8 cellular contexts compared by ENCODE assay signal in genomic region chr1:39104158-39105060, GRCh38.
DNase-seq lines count a peak whose midpoint lies in the region; ATAC-seq and TF ChIP-seq lines count a peak whose summit lies in the region.

No MANE protein-coding gene starts in this region.

- in situ Hi-C loops in transverse colon (cut with MboI; ENCODE audit: low pct_ligation_motif_present in 1 of 4, low pct_unique_long_range_greater_than_20kb in 1 of 4, low sequenced_read_pairs in 3 of 4): loop anchor here (5.0 to 10.0 kb wide), 5 partner anchors 80 to 430 kb away; no protein-coding TSS in a partner anchor

- peak overlapping the region; percentile 92 to 97 (median 96) for H3K27ac ChIP-seq in transverse colon

- H3K9me3 ChIP-seq in transverse colon: no peaks in the 10 kb centered on the region

- no peaks in the 10 kb centered on the region for H3K27me3 ChIP-seq in transverse colon

- no peak for ATAC-seq in HG03432 (IDR thresholded peaks at IDR 0.05; ENCODE audit: unreplicated experiment)
- no peak for ATAC-seq in HG02642 (IDR thresholded peaks at IDR 0.05; ENCODE audit: poor library complexity, unreplicated experiment)

- H3K27ac Mint-ChIP-seq in Calu3 (ENCODE audit: unreplicated experiment) (no peak overlapping the region), chondrocyte (ENCODE audit: unreplicated experiment) (peak overlapping the region; percentile 95)

- CTCF ChIA-PET in Calu3 (lab: Charles Lee): interaction anchor here (0.8 to 3.2 kb wide), 3 partner anchors 28 to 88 kb away, joined by 3 to 20 read pairs (median 4); no protein-coding TSS in a partner anchor

- H3K4me3 Mint-ChIP-seq in Calu3 (ENCODE audit: low read depth, unreplicated experiment) (no peak overlapping the region), chondrocyte (ENCODE audit: unreplicated experiment) (peak overlapping the region; percentile 75)

- no peaks in the 10 kb centered on the region for H3K36me3 ChIP-seq in transverse colon

- H3K9me3 Mint-ChIP-seq in Calu3 (ENCODE audit: low read depth, unreplicated experiment) (no peaks in the 10 kb centered on the region), chondrocyte (ENCODE audit: low read depth) (no peaks in the 10 kb centered on the region)

- TF ChIP-seq CTCF in Calu3 (IDR thresholded peaks at IDR 0.05; ENCODE audit: unreplicated experiment) (no peak), chondrocyte (IDR thresholded peaks at IDR 0.05) (no peak), lower leg skin (IDR thresholded peaks at IDR 0.05) (no peak), transverse colon (IDR thresholded peaks at IDR 0.05) (no peak)

- H3K4me1 Mint-ChIP-seq in Calu3 (ENCODE audit: low read depth, unreplicated experiment): peaks cover 30% of the 10 kb centered on the region
- H3K4me1 Mint-ChIP-seq in chondrocyte (ENCODE audit: low read depth): peaks cover 31% of the 10 kb centered on the region

- DNase-seq in Calu3 (peak; percentile 44), NCI-H1092 treated with DMSO at 0.1 percent for 48 hours (lab: John Stamatoyannopoulos, UW) (peak; percentile 80), chondrocyte (ENCODE audit: low spot score) (no peak), lower leg skin (ENCODE audit: low spot score in 2 of 2) (no peak), transverse colon (peak; percentile 34), LoVo (ENCODE audit: low spot score) (no peak)

- TF ChIP-seq EP300 in transverse colon (IDR thresholded peaks at IDR 0.05; ENCODE audit: low read depth): no peak

- H3K4me3 ChIP-seq in lower leg skin (ENCODE audit: low read depth, poor library complexity, severe bottlenecking) (peak overlapping the region; percentile 77), transverse colon (peak overlapping the region; percentile 25 to 89 (median 80))

- H3K27me3 Mint-ChIP-seq in Calu3 (ENCODE audit: unreplicated experiment) (no peaks in the 10 kb centered on the region), chondrocyte (ENCODE audit: low read depth) (no peaks in the 10 kb centered on the region)

- peaks cover 16 to 59% (median 25%) of the 10 kb centered on the region in 4 donors for H3K4me1 ChIP-seq in transverse colon

- WGBS in lower leg skin, 2 donors: 24% methylated on average over 21 to 25 of the region's 25 CpGs
- WGBS in transverse colon (ENCODE audit: low coverage in 1 of 2), 2 donors: 43 to 77% methylated on average over 7 to 25 of the region's 25 CpGs

- intact Hi-C loops in Calu3 (cut with micrococcal nuclease; ENCODE audit: unreplicated experiment): loop anchor here (5.0 kb wide), 1 partner anchor 68 kb away; no protein-coding TSS in a partner anchor
- intact Hi-C loops in lower leg skin (cut with DNase I; ENCODE audit: low total_unique reads): loop anchor here (10.0 kb wide), 1 partner anchor 90 kb away; no protein-coding TSS in a partner anchor
- intact Hi-C loops in transverse colon (cut with DNase I; ENCODE audit: low total_unique reads): loop anchor here (2.0 to 10.0 kb wide), 3 partner anchors 86 to 310 kb away; no protein-coding TSS in a partner anchor

- H3K36me3 Mint-ChIP-seq in Calu3 (ENCODE audit: insufficient read depth, unreplicated experiment): no peaks in the 10 kb centered on the region
- no peaks in the 10 kb centered on the region for H3K36me3 Mint-ChIP-seq in chondrocyte (ENCODE audit: low read depth)

- BruUV-seq in Calu3 (replicated peaks; lab: Mats Ljungman, UMichigan): no TSS peak

- TF ChIP-seq POLR2A in lower leg skin (IDR thresholded peaks at IDR 0.05) (no peak), transverse colon (IDR thresholded peaks at IDR 0.05) (no peak)

Comparison
In these comparisons a context has a peak if more than half of its experiments do, and no peak if none do; other contexts are left out.
1. DNase-seq: peak in Calu3 (single experiment), NCI-H1092 treated with DMSO at 0.1 percent for 48 hours (single experiment) and transverse colon (single experiment); none in chondrocyte (single experiment), lower leg skin (0 of 2) and LoVo (single experiment).